In genomic region chr11:61777234-61778090, GRCh38 we compare ENCODE assay signal across 8 cellular contexts. TPM values are rescaled to one million over a fixed set of nuclear protein-coding genes. Genes with fewer than 3 reads are reported as not detected.
DNase-seq lines count a peak whose midpoint lies in the region; ATAC-seq, FAIRE-seq and TF ChIP-seq lines count a peak whose summit lies in the region.

No MANE protein-coding gene starts in this region.

- H3K9me3 Mint-ChIP-seq in chondrocyte (ENCODE audit: low read depth), result no peaks in the 10 kb centered on the region

- peak; percentile 78 to 85 (median 83) for ATAC-seq in pancreas
- no peak for ATAC-seq in HG03342 (IDR thresholded peaks at IDR 0.05; ENCODE audit: unreplicated experiment)
- ATAC-seq in HG02588 (IDR thresholded peaks at IDR 0.05; ENCODE audit: unreplicated experiment), result no peak

- H3K4me3 Mint-ChIP-seq in chondrocyte (ENCODE audit: unreplicated experiment), result no peak overlapping the region

- no peaks in the 10 kb centered on the region for H3K27me3 ChIP-seq in pancreas
- no peaks in the 10 kb centered on the region for H3K27me3 ChIP-seq in WERI-Rb-1 (ENCODE audit: insufficient read depth, low read depth, severe bottlenecking)

- H3K27ac Mint-ChIP-seq in chondrocyte (ENCODE audit: unreplicated experiment), result no peak overlapping the region

- intact Hi-C loops in pancreas (cut with DNase I), result no loop called here

- H3K36me3 ChIP-seq in pancreas (peaks cover 0 to 27% (median 0%) of the 10 kb centered on the region in 3 donors), WERI-Rb-1 (0 out of 2 replicates have a peak, but pooled peaks cover 3% of the 10 kb centered on the region)

- no peaks in the 10 kb centered on the region for H3K9me3 ChIP-seq in pancreas
- H3K9me3 ChIP-seq in WERI-Rb-1 (ENCODE audit: severe bottlenecking), result no peaks in the 10 kb centered on the region

- no peaks in the 10 kb centered on the region for H3K36me3 Mint-ChIP-seq in chondrocyte (ENCODE audit: low read depth)

- H3K4me3 ChIP-seq in pancreas, result peak overlapping the region in 2 of 4 donors; percentile 8 to 30
- no peak overlapping the region for H3K4me3 ChIP-seq in WERI-Rb-1 (ENCODE audit: low read depth, low read length)

- H3K4me1 Mint-ChIP-seq in chondrocyte (ENCODE audit: low read depth), result no peaks in the 10 kb centered on the region

- H3K4me1 ChIP-seq in pancreas, result peaks cover 6 to 12% (median 8%) of the 10 kb centered on the region in 3 donors

- no peak for TF ChIP-seq CTCF in chondrocyte (IDR thresholded peaks at IDR 0.05)
- TF ChIP-seq CTCF in pancreas (IDR thresholded peaks at IDR 0.05), result no peak
- TF ChIP-seq CTCF in WERI-Rb-1 (IDR thresholded peaks at IDR 0.05; ENCODE audit: low read depth, low read length), result no peak

- DNase-seq in D341Med (ENCODE audit: low spot score), result peak; percentile 58
- DNase-seq in activated CD4-positive, alpha-beta T cell treated with anti-CD3 and anti-CD28 coated beads for 4 hours, result peak; percentile 54 to 67
- peak; percentile 81 for DNase-seq in chondrocyte (ENCODE audit: low spot score)
- peak; percentile 83 to 94 (median 88) for DNase-seq in pancreas
- no peak for DNase-seq in WERI-Rb-1
- DNase-seq in foreskin melanocyte, result no peak

- 37 to 41% methylated on average over 63 to 66 of the region's 67 CpGs for WGBS in pancreas, 2 donors

- H3K27me3 Mint-ChIP-seq in chondrocyte (ENCODE audit: low read depth), result no peaks in the 10 kb centered on the region

- FAIRE-seq in pancreas (lab: Jason Lieb, UNC), result no peak

- H3K27ac ChIP-seq in pancreas (peak overlapping the region in 3 of 4 donors; percentile 30 to 61 (median 41)), WERI-Rb-1 (no peak overlapping the region)

RNA-seq across cellular contexts. Expression of gene TMEM258, which starts 14.9 kb away (rescaled TPM):
- total RNA-seq in chondrocyte (103 to 133 TPM (median 106 TPM) in 3 replicates), pancreas (100 to 1,000 TPM in 2 of 6 donors, 10 to 100 TPM in 4; 69.8 to 108 (median 94.4) TPM)
- polyA plus RNA-seq in pancreas, result 100 to 1,000 TPM in 1 of 2 donors, 10 to 100 TPM in 1; 87.4 to 171 TPM

RNA-seq across cellular contexts. Expression of gene FEN1, which starts 15.2 kb away (rescaled TPM):
- total RNA-seq in chondrocyte (12.6 to 27.1 TPM (median 13.2 TPM) in 3 replicates), pancreas (1 to 10 TPM; 2.3 to 7.3 (median 5.2) TPM)
- 1 to 10 TPM; 2.5 to 4.8 TPM for polyA plus RNA-seq in pancreas

RNA-seq across cellular contexts. Expression of gene MYRF, which starts 25.0 kb away (rescaled TPM):
- total RNA-seq in chondrocyte, result 1.6 to 1.7 TPM in 2 of 3 replicates, not detected in the other
- 10 to 100 TPM; 19.1 to 43.9 (median 27.2) TPM for total RNA-seq in pancreas
- polyA plus RNA-seq in pancreas, result 10 to 100 TPM; 56.3 to 69.3 TPM

RNA-seq across cellular contexts. Expression of gene FADS1, which starts 39.3 kb away (rescaled TPM):
- total RNA-seq in chondrocyte, result 72.6 to 95.5 TPM (median 74.6 TPM) in 3 replicates
- total RNA-seq in pancreas, result 10 to 100 TPM in 1 of 6 donors, 1 to 10 TPM in 5; 2.3 to 15.1 (median 5.7) TPM
- 1 to 10 TPM; 4.2 to 5.5 TPM for polyA plus RNA-seq in pancreas

RNA-seq across cellular contexts. Expression of gene FADS2, which starts 50.6 kb away (rescaled TPM):
- 202 to 315 TPM (median 297 TPM) in 3 replicates for total RNA-seq in chondrocyte
- total RNA-seq in pancreas, result 10 to 100 TPM in 2 of 6 donors, 1 to 10 TPM in 4; 1.7 to 20.5 (median 5.5) TPM
- 10 to 100 TPM in 1 of 2 donors, 1 to 10 TPM in 1; 8.4 to 21.3 TPM for polyA plus RNA-seq in pancreas

Comparison
In these comparisons a context has a peak if more than half of its experiments do, and no peak if none do; other contexts are left out.
1. DNase-seq: peak in D341Med (single experiment), activated CD4-positive, alpha-beta T cell treated with anti-CD3 and anti-CD28 coated beads for 4 hours (2 of 2), chondrocyte (single experiment) and pancreas (6 of 6); none in WERI-Rb-1 (single experiment) and foreskin melanocyte (single experiment).
2. ATAC-seq: peak in pancreas (4 of 4); none in HG03342 (single experiment) and HG02588 (single experiment).